Comparison of ENCODE assay signal across 11 cellular contexts in genomic region chr15:56537881-56538280, GRCh38.
DNase-seq lines count a peak whose midpoint lies in the region; ATAC-seq and TF ChIP-seq lines count a peak whose summit lies in the region.
"Had no signal": no experiment of that assay in that cellular context is flagged by ENCODE, and none has a peak within 500 bp of the region (broad histone marks: within the 10 kb centered on the region; RNA-seq: fewer than 3 reads in every experiment).

No MANE protein-coding gene starts in this region.

- H3K27ac Mint-ChIP-seq in activated T-helper 2 cell treated with anti-CD3 and anti-CD28 coated beads, Interferon-gamma antibody, Interleukin-2, Interleukin-4, amounts not matched to agents 10 μg/mL and 5 μg/mL and 100 μg/mL, durations not matched to agents 14 hours and 24 hours and 36 hours = no peak overlapping the region
- H3K27ac Mint-ChIP-seq: activated naive CD8-positive, alpha-beta T cell had no signal

- peaks cover 4% of the 10 kb centered on the region for H3K9me3 Mint-ChIP-seq in activated T-helper 2 cell treated with anti-CD3 and anti-CD28 coated beads, Interferon-gamma antibody, Interleukin-2, Interleukin-4, amounts not matched to agents 10 μg/mL and 5 μg/mL and 100 μg/mL, durations not matched to agents 14 hours and 24 hours and 36 hours

- H3K4me3 Mint-ChIP-seq in activated T-helper 2 cell treated with anti-CD3 and anti-CD28 coated beads, Interferon-gamma antibody, Interleukin-2, Interleukin-4, amounts not matched to agents 10 μg/mL and 5 μg/mL and 100 μg/mL, durations not matched to agents 14 hours and 24 hours and 36 hours (ENCODE audit: low read depth) = no peak overlapping the region
- H3K4me3 Mint-ChIP-seq: activated naive CD8-positive, alpha-beta T cell had no signal

- POLR2A ChIA-PET in RWPE1 (lab: Yijun Ruan, JAX; ENCODE audit: low non-redundant PET) = no interaction called here

- H3K27ac ChIP-seq in RWPE1 = no peak overlapping the region
- H3K27ac ChIP-seq: testis had no signal

- CTCF ChIA-PET in RWPE1 (lab: Yijun Ruan, JAX) = no interaction called here

- no peak for TF ChIP-seq CTCF in RWPE1 (conservative IDR thresholded peaks at IDR 0.05; ENCODE audit: low read depth)

- peaks cover 7% of the 10 kb centered on the region for H3K4me1 Mint-ChIP-seq in activated T-helper 2 cell treated with anti-CD3 and anti-CD28 coated beads, Interferon-gamma antibody, Interleukin-2, Interleukin-4, amounts not matched to agents 10 μg/mL and 5 μg/mL and 100 μg/mL, durations not matched to agents 14 hours and 24 hours and 36 hours (ENCODE audit: low read depth)

- ATAC-seq in GM19324 (IDR thresholded peaks at IDR 0.05; ENCODE audit: low FRiP score, unreplicated experiment) (peak; percentile 68), HG03135 (IDR thresholded peaks at IDR 0.05; ENCODE audit: unreplicated experiment) (no peak), GM18861 (IDR thresholded peaks at IDR 0.05; ENCODE audit: unreplicated experiment) (no peak)

- intact Hi-C loops in activated T-helper 2 cell treated with anti-CD3 and anti-CD28 coated beads, Interferon-gamma antibody, Interleukin-2, Interleukin-4, amounts not matched to agents 10 μg/mL and 5 μg/mL and 100 μg/mL, durations not matched to agents 14 hours and 24 hours and 36 hours (cut with micrococcal nuclease) = no loop called here

- H3K36me3 Mint-ChIP-seq in activated T-helper 2 cell treated with anti-CD3 and anti-CD28 coated beads, Interferon-gamma antibody, Interleukin-2, Interleukin-4, amounts not matched to agents 10 μg/mL and 5 μg/mL and 100 μg/mL, durations not matched to agents 14 hours and 24 hours and 36 hours (ENCODE audit: low read depth) = no peaks in the 10 kb centered on the region
- H3K36me3 Mint-ChIP-seq: activated naive CD8-positive, alpha-beta T cell had no signal

- DNase-seq in NK-92 (lab: John Stamatoyannopoulos, UW; ENCODE audit: unreplicated experiment) = peak; percentile 17
- DNase-seq in activated T-helper 2 cell treated with anti-CD3 and anti-CD28 coated beads, Interferon-gamma antibody, Interleukin-2, Interleukin-4, amounts not matched to agents 10 μg/mL and 5 μg/mL and 100 μg/mL, durations not matched to agents 14 hours and 24 hours and 36 hours (ENCODE audit: low spot score) = peak; percentile 41
- peak; percentile 4 for DNase-seq in stimulated activated CD8-positive, alpha-beta memory T cell treated with anti-CD3 and anti-CD28 coated beads, Interleukin-12 subunit alpha, Interleukin-12 subunit beta, amount 100 ng/mL, for 1 hour (ENCODE audit: low read depth)
- no peak for DNase-seq in RWPE1 (ENCODE audit: low spot score)
- no peak for DNase-seq in putamen (ENCODE audit: low spot score)
- DNase-seq: NCI-H524 treated with DMSO at 0.1 percent for 48 hours, testis had no signal

- peaks cover 9% of the 10 kb centered on the region for H3K27me3 Mint-ChIP-seq in activated T-helper 2 cell treated with anti-CD3 and anti-CD28 coated beads, Interferon-gamma antibody, Interleukin-2, Interleukin-4, amounts not matched to agents 10 μg/mL and 5 μg/mL and 100 μg/mL, durations not matched to agents 14 hours and 24 hours and 36 hours (ENCODE audit: low read depth)
- H3K27me3 Mint-ChIP-seq: activated naive CD8-positive, alpha-beta T cell had no signal

Comparison
In these comparisons a context has a peak if more than half of its experiments do, and no peak if none do; other contexts are left out.
1. DNase-seq: peak in NK-92 (single experiment), activated T-helper 2 cell treated with anti-CD3 and anti-CD28 coated beads, Interferon-gamma antibody, Interleukin-2, Interleukin-4, amounts not matched to agents 10 μg/mL and 5 μg/mL and 100 μg/mL, durations not matched to agents 14 hours and 24 hours and 36 hours (single experiment) and stimulated activated CD8-positive, alpha-beta memory T cell treated with anti-CD3 and anti-CD28 coated beads, Interleukin-12 subunit alpha, Interleukin-12 subunit beta, amount 100 ng/mL, for 1 hour (single experiment); none in RWPE1 (single experiment) and putamen (single experiment).